Comparison of ENCODE assay signal across 3 cellular contexts in the genomic region with DNA sequence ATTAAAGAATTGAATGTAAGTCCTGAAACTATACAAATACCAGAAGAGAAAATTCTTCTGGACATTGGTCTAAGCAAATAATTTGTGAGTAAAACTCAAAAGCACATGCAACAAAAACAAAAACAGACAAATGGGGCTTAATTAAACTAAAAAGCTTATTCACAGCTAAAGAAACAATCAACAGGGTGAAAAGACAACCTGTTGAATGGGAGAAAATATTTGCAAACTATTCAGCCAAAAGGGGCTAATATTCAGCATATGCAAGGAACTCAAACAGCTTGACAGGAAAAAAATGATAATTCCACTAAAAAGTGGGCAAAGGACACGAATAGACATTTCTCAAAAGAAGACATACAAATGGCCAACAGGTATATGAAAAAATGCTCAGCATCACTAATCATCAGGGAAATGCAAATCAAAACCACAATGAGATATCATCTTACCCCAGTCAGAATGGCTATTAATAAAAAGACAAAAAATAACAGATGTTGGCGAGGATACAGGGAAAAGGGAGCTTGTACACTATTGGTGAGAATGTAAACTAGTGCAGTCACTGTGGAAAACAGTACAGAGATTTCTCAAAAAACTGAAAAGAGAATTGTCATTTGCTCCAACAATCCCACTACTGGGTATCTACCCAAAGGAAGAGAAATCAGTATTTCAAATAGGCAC.
"Had no signal": no experiment of that assay in that cellular context is flagged by ENCODE, and none has a peak within 500 bp of the region (broad histone marks: within the 10 kb centered on the region; RNA-seq: fewer than 3 reads in every experiment).

No MANE protein-coding gene starts in this region.

- DNase-seq: GDM1, GF-D8 had no signal

- H3K4me3 ChIP-seq: GM12878 had no signal
